27 cellular contexts compared by ENCODE assay signal in the genomic region with DNA sequence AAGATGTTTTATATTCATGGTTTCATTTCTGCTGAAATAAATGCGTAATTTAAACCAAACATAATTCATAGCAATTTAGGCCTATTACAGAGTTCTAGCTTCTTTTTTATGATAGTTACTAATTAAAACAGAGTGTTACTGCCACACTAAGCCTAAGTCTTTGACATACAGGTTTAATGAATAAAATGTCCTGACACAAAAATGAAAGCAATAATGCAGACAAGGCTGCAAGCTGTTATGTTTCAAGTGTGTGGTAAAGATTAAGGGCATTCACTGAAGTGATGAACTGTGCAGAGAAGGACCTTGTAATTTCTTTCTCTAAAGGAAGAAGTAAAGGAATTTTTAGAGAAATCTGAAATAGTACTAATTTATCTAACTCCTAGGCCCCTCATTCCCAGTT. TPM values are rescaled to one million over a fixed set of nuclear protein-coding genes. Genes with fewer than 3 reads are reported as not detected.
A peak's percentile ranks its signal among the peaks of the same experiment; 100 is the strongest.
DNase-seq lines count a peak whose midpoint lies in the region; ATAC-seq, FAIRE-seq and TF ChIP-seq lines count a peak whose summit lies in the region.
"Had no signal": no experiment of that assay in that cellular context is flagged by ENCODE, and none has a peak within 500 bp of the region (broad histone marks: within the 10 kb centered on the region; RNA-seq: fewer than 3 reads in every experiment).

No MANE protein-coding gene starts in this region.

- no peaks in the 10 kb centered on the region for H3K9me3 ChIP-seq in heart right ventricle
- H3K9me3 ChIP-seq in esophagus squamous epithelium = no peaks in the 10 kb centered on the region
- no peaks in the 10 kb centered on the region for H3K9me3 ChIP-seq in neural progenitor cell (ENCODE audit: low read depth)
- H3K9me3 ChIP-seq in pancreas = no peaks in the 10 kb centered on the region
- H3K9me3 ChIP-seq: BE2C, thoracic aorta had no signal

- peak overlapping the region in 8 of 10 donors; percentile 2 to 86 (median 71) for H3K27ac ChIP-seq in heart right ventricle
- H3K27ac ChIP-seq in esophagus squamous epithelium = peak overlapping the region in 2 of 4 donors; percentile 74 to 77
- no peak overlapping the region for H3K27ac ChIP-seq in neural progenitor cell
- H3K27ac ChIP-seq in urinary bladder (ENCODE audit: low read depth) = no peak overlapping the region
- H3K27ac ChIP-seq in pancreas = no peak overlapping the region
- H3K27ac ChIP-seq: PC-9 had no signal

- peak overlapping the region; percentile 95 for H3K4me2 ChIP-seq in neural progenitor cell
- H3K4me2 ChIP-seq: PC-9 had no signal

- H3K4me3 ChIP-seq in heart right ventricle = peak overlapping the region in 9 of 10 donors; percentile 47 to 72 (median 62)
- H3K4me3 ChIP-seq in esophagus squamous epithelium = peak overlapping the region in 3 of 4 donors; percentile 53 to 81 (median 58)
- H3K4me3 ChIP-seq in neural progenitor cell = peak overlapping the region; percentile 59
- peak overlapping the region; percentile 20 for H3K4me3 ChIP-seq in urinary bladder (ENCODE audit: low read depth, low read length)
- no peak overlapping the region for H3K4me3 ChIP-seq in pancreas
- H3K4me3 ChIP-seq: PC-9, thoracic aorta had no signal

- FAIRE-seq in pancreas (lab: Jason Lieb, UNC) = no peak
- FAIRE-seq: G401.6, HTR-8/SVneo had no signal

- peaks cover 30% of the 10 kb centered on the region for H3K27me3 Mint-ChIP-seq in neural progenitor cell (ENCODE audit: insufficient read depth, low read depth)
- H3K27me3 Mint-ChIP-seq in activated naive CD4-positive, alpha-beta T cell treated with anti-CD3 and anti-CD28 coated beads, Interleukin-2, amount 10 ng/mL, durations not matched to agents 7 days and 5 days = peaks cover 56% of the 10 kb centered on the region

- no peak for TF ChIP-seq CTCF in heart right ventricle (IDR thresholded peaks at IDR 0.05)
- TF ChIP-seq CTCF in esophagus squamous epithelium (IDR thresholded peaks at IDR 0.05) = no peak
- no peak for TF ChIP-seq CTCF in neural progenitor cell (IDR thresholded peaks at IDR 0.05)
- no peak for TF ChIP-seq CTCF in pancreas (IDR thresholded peaks at IDR 0.05)

- peaks cover 12% of the 10 kb centered on the region for H3K4me1 Mint-ChIP-seq in neural progenitor cell
- peaks cover 31% of the 10 kb centered on the region for H3K4me1 Mint-ChIP-seq in activated naive CD4-positive, alpha-beta T cell treated with anti-CD3 and anti-CD28 coated beads, Interleukin-2, amount 10 ng/mL, durations not matched to agents 7 days and 5 days

- CTCF ChIA-PET in activated naive CD4-positive, alpha-beta T cell treated with anti-CD3 and anti-CD28 coated beads, Interleukin-2, amount 10 ng/mL, durations not matched to agents 7 days and 5 days (lab: Charles Lee) = no interaction called here

- DNase-seq in heart right ventricle (no peak), left cardiac atrium (no peak), esophagus squamous epithelium (lab: John Stamatoyannopoulos, UW) (no peak), neural progenitor cell (ENCODE audit: low spot score) (no peak), NCI-H524 (lab: John Stamatoyannopoulos, UW) (no peak), pancreas (no peak)
- no peak for DNase-seq in activated naive CD4-positive, alpha-beta T cell treated with anti-CD3 and anti-CD28 coated beads, Interleukin-2, amount 10 ng/mL, durations not matched to agents 7 days and 5 days
- DNase-seq: activated CD8-positive, alpha-beta T cell treated with anti-CD3 and anti-CD28 coated beads, Interleukin-2, amount 10 ng/mL, durations not matched to agents 7 days and 5 days; activated effector memory CD4-positive, alpha-beta T cell treated with anti-CD3 and anti-CD28 coated beads, Interleukin-2, amount 50 U/mL, for 16 hours; activated T-cell treated with anti-CD3 and anti-CD28 coated beads for 4 hours; BE2C; cerebellar nuclear complex; foreskin melanocyte; hypothalamus; KBM-7; NCI-H1417 treated with DMSO at 0.1 percent for 48 hours; NK-92 treated with Interleukin-12 subunit alpha and Interleukin-12 subunit beta, amount 100 ng/mL, for 24 hours; nucleus accumbens; PC-9; stimulated activated CD4-positive, alpha-beta T cell treated with anti-CD3 and anti-CD28 coated beads, Interleukin-4, amount 100 ng/mL, for 24 hours; stimulated activated naive CD4-positive, alpha-beta T cell; T-helper 1 cell had no signal

- intact Hi-C loops in heart right ventricle (cut with DNase I) = no loop called here
- intact Hi-C loops in left cardiac atrium (cut with DNase I) = no loop called here
- intact Hi-C loops in esophagus squamous epithelium (cut with DNase I) = no loop called here
- intact Hi-C loops in pancreas (cut with DNase I) = no loop called here

- no peaks in the 10 kb centered on the region for H3K79me2 ChIP-seq in neural progenitor cell (ENCODE audit: low read depth)

- H3K4me3 Mint-ChIP-seq in neural progenitor cell = no peak overlapping the region
- no peak overlapping the region for H3K4me3 Mint-ChIP-seq in activated naive CD4-positive, alpha-beta T cell treated with anti-CD3 and anti-CD28 coated beads, Interleukin-2, amount 10 ng/mL, durations not matched to agents 7 days and 5 days
- H3K4me3 Mint-ChIP-seq: activated CD8-positive, alpha-beta T cell treated with anti-CD3 and anti-CD28 coated beads, Interleukin-2, amount 10 ng/mL, durations not matched to agents 7 days and 5 days had no signal

- no peak overlapping the region for H3K9ac ChIP-seq in neural progenitor cell

- H3K27ac Mint-ChIP-seq in neural progenitor cell = no peak overlapping the region
- no peak overlapping the region for H3K27ac Mint-ChIP-seq in activated naive CD4-positive, alpha-beta T cell treated with anti-CD3 and anti-CD28 coated beads, Interleukin-2, amount 10 ng/mL, durations not matched to agents 7 days and 5 days
- H3K27ac Mint-ChIP-seq: activated CD8-positive, alpha-beta T cell treated with anti-CD3 and anti-CD28 coated beads, Interleukin-2, amount 10 ng/mL, durations not matched to agents 7 days and 5 days had no signal

- no peaks in the 10 kb centered on the region for H3K9me3 Mint-ChIP-seq in neural progenitor cell
- H3K9me3 Mint-ChIP-seq in activated naive CD4-positive, alpha-beta T cell treated with anti-CD3 and anti-CD28 coated beads, Interleukin-2, amount 10 ng/mL, durations not matched to agents 7 days and 5 days = no peaks in the 10 kb centered on the region

- H3K36me3 Mint-ChIP-seq in neural progenitor cell = no peaks in the 10 kb centered on the region
- no peaks in the 10 kb centered on the region for H3K36me3 Mint-ChIP-seq in activated naive CD4-positive, alpha-beta T cell treated with anti-CD3 and anti-CD28 coated beads, Interleukin-2, amount 10 ng/mL, durations not matched to agents 7 days and 5 days

- WGBS in heart right ventricle, 2 donors = 70 to 83% methylated on average over 1 of the region's 1 CpG
- WGBS in esophagus squamous epithelium, 2 donors = 76 to 78% methylated on average over 1 of the region's 1 CpG
- WGBS in urinary bladder = 75% methylated on average over 1 of the region's 1 CpG
- 92 to 96% methylated on average over 1 of the region's 1 CpG for WGBS in pancreas, 2 donors

- H3K36me3 ChIP-seq in heart right ventricle (no peaks in the 10 kb centered on the region), esophagus squamous epithelium (no peaks in the 10 kb centered on the region), neural progenitor cell (no peaks in the 10 kb centered on the region), urinary bladder (ENCODE audit: insufficient read depth) (no peaks in the 10 kb centered on the region), pancreas (no peaks in the 10 kb centered on the region)
- H3K36me3 ChIP-seq: BE2C, thoracic aorta had no signal

- H3K27me3 ChIP-seq in heart right ventricle (peaks cover 0 to 68% (median 11%) of the 10 kb centered on the region in 7 donors), esophagus squamous epithelium (peaks cover 0 to 93% (median 15%) of the 10 kb centered on the region in 4 donors), neural progenitor cell (peaks cover 59% of the 10 kb centered on the region), pancreas (peaks cover 0 to 7% (median 0%) of the 10 kb centered on the region in 4 donors)

- ATAC-seq in heart right ventricle (no peak), left cardiac atrium (no peak), pancreas (no peak)
- ATAC-seq: activated CD8-positive, alpha-beta T cell treated with anti-CD3 and anti-CD28 coated beads, Interleukin-2, amount 10 ng/mL, durations not matched to agents 7 days and 5 days had no signal

- no peaks in the 10 kb centered on the region for H4K20me1 ChIP-seq in neural progenitor cell (ENCODE audit: low read depth)

- no peak for TF ChIP-seq POLR2A in esophagus squamous epithelium (IDR thresholded peaks at IDR 0.05)

- H3K4me1 ChIP-seq in heart right ventricle (peaks cover 0 to 31% (median 18%) of the 10 kb centered on the region in 9 donors), esophagus squamous epithelium (peaks cover 9 to 28% (median 20%) of the 10 kb centered on the region in 3 donors), neural progenitor cell (peaks cover 7% of the 10 kb centered on the region), urinary bladder (ENCODE audit: insufficient read depth) (no peaks in the 10 kb centered on the region), pancreas (peaks cover 0 to 12% (median 5%) of the 10 kb centered on the region in 3 donors)
- H3K4me1 ChIP-seq: BE2C had no signal

- peaks cover 17% of the 10 kb centered on the region for H3F3A ChIP-seq in neural progenitor cell (ENCODE audit: low read depth)

- no peak overlapping the region for H2AFZ ChIP-seq in neural progenitor cell (replicated peaks)
- H2AFZ ChIP-seq: PC-9 had no signal

RNA-seq across cellular contexts. Expression of a gene that starts 2.9 kb away (rescaled TPM):
- total RNA-seq in heart right ventricle (10 to 100 TPM in 2 of 10 donors, 1 to 10 TPM in 8; 3.4 to 17.9 (median 7.3) TPM), left cardiac atrium (1 to 10 TPM; 4.2 to 5.4 TPM), esophagus squamous epithelium (1 to 10 TPM; 1.0 to 8.4 (median 1.4) TPM), neural progenitor cell (ENCODE audit: low replicate concordance) (4.0 and 4.2 TPM in 2 replicates), urinary bladder (24.5 TPM), pancreas (under 1 TPM; 0.12 to 0.43 (median 0.28) TPM)
- polyA plus RNA-seq in heart right ventricle (1 to 10 TPM; 2.8 to 4.6 TPM), urinary bladder (22.2 TPM), pancreas (under 1 TPM; 0.19 to 0.40 TPM)
- total RNA-seq: PC-9, renal cortical epithelial cell had no signal

Comparison
In these comparisons a context has a peak if more than half of its experiments do, and no peak if none do; other contexts are left out.
1. H3K27ac ChIP-seq: peak in heart right ventricle (8 of 10); none in neural progenitor cell (single experiment), urinary bladder (single experiment) and pancreas (0 of 4).
2. H3K4me3 ChIP-seq: peak in heart right ventricle (9 of 10), esophagus squamous epithelium (3 of 4), neural progenitor cell (single experiment) and urinary bladder (single experiment); none in pancreas (0 of 4).